ENCODE assay signal across 10 cellular contexts in the genomic region with DNA sequence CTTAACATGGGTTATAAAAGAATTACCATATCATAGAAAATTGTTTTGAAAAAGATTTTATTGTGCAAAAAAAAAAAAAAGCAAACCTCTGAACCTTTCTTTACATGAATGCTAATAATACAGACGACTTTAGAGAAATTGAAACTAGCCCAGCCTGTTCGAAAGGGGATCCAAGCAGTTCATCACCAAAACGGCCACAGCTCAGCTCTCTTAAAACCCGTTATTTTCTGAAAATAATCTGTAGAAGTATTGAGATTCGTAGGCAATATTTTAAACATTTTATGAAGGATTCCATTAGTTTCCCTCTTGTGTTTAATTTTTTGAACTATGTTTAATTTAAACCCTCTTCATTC. TPM values are rescaled to one million over a fixed set of nuclear protein-coding genes. Genes with fewer than 3 reads are reported as not detected.
DNase-seq lines count a peak whose midpoint lies in the region; ATAC-seq and TF ChIP-seq lines count a peak whose summit lies in the region.
"Had no signal": no experiment of that assay in that cellular context is flagged by ENCODE, and none has a peak within 500 bp of the region (broad histone marks: within the 10 kb centered on the region; RNA-seq: fewer than 3 reads in every experiment).

No MANE protein-coding gene starts in this region.

- H3K4me2 ChIP-seq in BLaER1 treated with 17β-estradiol and CSF1 and Interleukin-3, amounts not matched to agents 10 nM and 100 nM: peak overlapping the region in 6 of 11 experiments; percentile 80 to 89 (median 84); a peak in 8 of 22 replicates

- H3K27me3 Mint-ChIP-seq in activated CD8-positive, alpha-beta T cell treated with anti-CD3 and anti-CD28 coated beads for 36 hours: peaks cover 5% of the 10 kb centered on the region

- H3K27ac Mint-ChIP-seq in activated CD8-positive, alpha-beta T cell treated with anti-CD3 and anti-CD28 coated beads for 36 hours: no peak overlapping the region

- CTCF ChIA-PET in activated CD8-positive, alpha-beta T cell treated with anti-CD3 and anti-CD28 coated beads for 36 hours (lab: Charles Lee): no interaction called here

- peak overlapping the region in 1 of 11 experiments; percentile 27; a peak in 1 of 22 replicates for H3K9ac ChIP-seq in BLaER1 treated with 17β-estradiol and CSF1 and Interleukin-3, amounts not matched to agents 10 nM and 100 nM

- intact Hi-C loops in activated CD8-positive, alpha-beta T cell treated with anti-CD3 and anti-CD28 coated beads for 36 hours (cut with micrococcal nuclease): no loop called here

- H3K4me1 ChIP-seq in BLaER1 treated with 17β-estradiol and CSF1 and Interleukin-3, amounts not matched to agents 10 nM and 100 nM: peaks cover 23 to 91% (median 51%) of the 10 kb centered on the region in 10 experiments

- no peaks in the 10 kb centered on the region for H3K9me3 ChIP-seq in BLaER1 treated with 17β-estradiol and CSF1 and Interleukin-3, amounts not matched to agents 10 nM and 100 nM (replicated peaks in 1 of 11)
- no peaks in the 10 kb centered on the region for H3K9me3 ChIP-seq in MG63

- no peak overlapping the region for H3K4me3 Mint-ChIP-seq in activated CD8-positive, alpha-beta T cell treated with anti-CD3 and anti-CD28 coated beads for 36 hours

- DNase-seq in MG63 (no peak), fibroblast of villous mesenchyme (ENCODE audit: low read depth) (peak; percentile 30), cerebellar nuclear complex (lab: John Stamatoyannopoulos, UW) (no peak)
- no peak for DNase-seq in effector CD8-positive, alpha-beta T cell (lab: John Stamatoyannopoulos, UW)
- no peak for DNase-seq in activated CD8-positive, alpha-beta T cell treated with anti-CD3 and anti-CD28 coated beads for 36 hours
- DNase-seq: stimulated activated CD4-positive, alpha-beta T cell treated with anti-CD3 and anti-CD28 coated beads, Interleukin-2, amount 100 ng/mL, for 48 hours had no signal

- H4K20me1 ChIP-seq in BLaER1 treated with 17β-estradiol and CSF1 and Interleukin-3, amounts not matched to agents 10 nM and 100 nM: no peaks in the 10 kb centered on the region

- ATAC-seq in GM21576 (IDR thresholded peaks at IDR 0.05; ENCODE audit: unreplicated experiment) (peak; percentile 74), HG02981 (IDR thresholded peaks at IDR 0.05; ENCODE audit: unreplicated experiment) (no peak)
- no peak for ATAC-seq in activated CD8-positive, alpha-beta T cell treated with anti-CD3 and anti-CD28 coated beads for 36 hours

- no peak overlapping the region for H3K4me3 ChIP-seq in BLaER1 treated with 17β-estradiol and CSF1 and Interleukin-3, amounts not matched to agents 10 nM and 100 nM
- H3K4me3 ChIP-seq in MG63 (peak overlapping the region; percentile 21), fibroblast of villous mesenchyme (ENCODE audit: low read depth, low read length) (peak overlapping the region; percentile 29)

- H3K4me1 Mint-ChIP-seq in activated CD8-positive, alpha-beta T cell treated with anti-CD3 and anti-CD28 coated beads for 36 hours (ENCODE audit: low read depth): peaks cover 25% of the 10 kb centered on the region

- H3K36me3 ChIP-seq in BLaER1 treated with 17β-estradiol and CSF1 and Interleukin-3, amounts not matched to agents 10 nM and 100 nM: no peaks in the 10 kb centered on the region
- no peaks in the 10 kb centered on the region for H3K36me3 ChIP-seq in MG63

- POLR2A ChIA-PET in activated CD8-positive, alpha-beta T cell treated with anti-CD3 and anti-CD28 coated beads for 36 hours (lab: Charles Lee): no interaction called here

- TF ChIP-seq CTCF in fibroblast of villous mesenchyme (IDR thresholded peaks at IDR 0.05; ENCODE audit: insufficient read depth, low read depth, low read length): no peak
- no peak for TF ChIP-seq CTCF in activated CD8-positive, alpha-beta T cell treated with anti-CD3 and anti-CD28 coated beads for 36 hours (IDR thresholded peaks at IDR 0.05)

- peak overlapping the region in 5 of 11 experiments; percentile 83 to 92 (median 87); a peak in 6 of 22 replicates for H3K27ac ChIP-seq in BLaER1 treated with 17β-estradiol and CSF1 and Interleukin-3, amounts not matched to agents 10 nM and 100 nM
- H3K27ac ChIP-seq: C4-2B had no signal

- no peaks in the 10 kb centered on the region for H3K9me3 Mint-ChIP-seq in activated CD8-positive, alpha-beta T cell treated with anti-CD3 and anti-CD28 coated beads for 36 hours

- no peaks in the 10 kb centered on the region for H3K36me3 Mint-ChIP-seq in activated CD8-positive, alpha-beta T cell treated with anti-CD3 and anti-CD28 coated beads for 36 hours (ENCODE audit: low read depth)

- no peaks in the 10 kb centered on the region for H3K27me3 ChIP-seq in BLaER1 treated with 17β-estradiol and CSF1 and Interleukin-3, amounts not matched to agents 10 nM and 100 nM
- H3K27me3 ChIP-seq in MG63: no peaks in the 10 kb centered on the region

RNA-seq across cellular contexts. Expression of gene GSAP, which starts 9.9 kb away (rescaled TPM):
- total RNA-seq in MG63 (2014; rRNA removed; shearing (Covaris generic); ENCODE audit: low replicate concordance): 0.74 and 2.3 TPM in 2 replicates
- 8.7 and 13.8 TPM in 2 replicates for total RNA-seq in fibroblast of villous mesenchyme
- total RNA-seq in activated CD8-positive, alpha-beta T cell treated with anti-CD3 and anti-CD28 coated beads for 36 hours: 1 to 10 TPM; 1.9 to 3.0 TPM

Comparison
In these comparisons a context has a peak if more than half of its experiments do, and no peak if none do; other contexts are left out.
1. H3K4me3 ChIP-seq: peak in MG63 (single experiment) and fibroblast of villous mesenchyme (single experiment); none in BLaER1 treated with 17β-estradiol and CSF1 and Interleukin-3, amounts not matched to agents 10 nM and 100 nM (0 of 10).